1 cellular context compared by ENCODE assay signal in genomic region chr6:43833996-43834390, GRCh38.
TF ChIP-seq lines count a peak whose summit lies in the region.

No MANE protein-coding gene starts in this region.

TF ChIP-seq in IMR-90, 13 proteins besides CTCF, POLR2A, EP300 and RAD21 (continued from another document):
- TF ChIP-seq RCOR1 (IDR thresholded peaks at IDR 0.05; ENCODE audit: insufficient replicate concordance, low read length) (no peak), CEBPB (IDR thresholded peaks at IDR 0.05; ENCODE audit: low read depth, low read length) (no peak), SMC3 (IDR thresholded peaks at IDR 0.05; ENCODE audit: low read depth, low read length) (no peak)
TF ChIP-seq in IMR-90: peak in this region for 0.
